ENCODE assay signal across 18 cellular contexts in genomic region chr2:59887348-59887747, GRCh38.
DNase-seq lines count a peak whose midpoint lies in the region; ATAC-seq and TF ChIP-seq lines count a peak whose summit lies in the region.
"Had no signal": no experiment of that assay in that cellular context is flagged by ENCODE, and none has a peak within 500 bp of the region (broad histone marks: within the 10 kb centered on the region; RNA-seq: fewer than 3 reads in every experiment).

No MANE protein-coding gene starts in this region.

- H3K36me3 Mint-ChIP-seq in CD4-positive, CD25-positive, alpha-beta regulatory T cell: no peaks in the 10 kb centered on the region
- H3K36me3 Mint-ChIP-seq in GM23338 (ENCODE audit: low read depth) (no peaks in the 10 kb centered on the region; the same call in 2 of the 3 replicates), activated B cell treated with CpG ODN at 0.5 μM for 24 hours (ENCODE audit: low read depth) (no peaks in the 10 kb centered on the region)

- intact Hi-C loops in activated B cell treated with CpG ODN at 0.5 μM for 24 hours (cut with micrococcal nuclease): loop anchor here (10.0 kb wide), 1 partner anchor 547 kb away; no protein-coding TSS in a partner anchor
- intact Hi-C loops in mucosa of descending colon (cut with DNase I, micrococcal nuclease): no loop called here
- intact Hi-C loops in lower lobe of right lung (cut with DNase I): no loop called here

- H3K9me3 ChIP-seq in CD4-positive, CD25-positive, alpha-beta regulatory T cell (ENCODE audit: control insufficient read depth in 2 of 2, low read length in 2 of 2): no peaks in the 10 kb centered on the region
- no peaks in the 10 kb centered on the region for H3K9me3 ChIP-seq in mucosa of descending colon
- H3K9me3 ChIP-seq in lower lobe of right lung: no peaks in the 10 kb centered on the region
- H3K9me3 ChIP-seq: left lung, tibial nerve had no signal

- H3K4me1 Mint-ChIP-seq in CD4-positive, CD25-positive, alpha-beta regulatory T cell: peaks cover 0 to 30% (median 6%) of the 10 kb centered on the region in 4 donors
- peaks cover 32% of the 10 kb centered on the region for H3K4me1 Mint-ChIP-seq in GM23338
- peaks cover 39% of the 10 kb centered on the region for H3K4me1 Mint-ChIP-seq in activated B cell treated with CpG ODN at 0.5 μM for 24 hours

- no peak overlapping the region for H3K27ac ChIP-seq in CD4-positive, CD25-positive, alpha-beta regulatory T cell (ENCODE audit: insufficient read depth, low read length, poor library complexity, severe bottlenecking)
- H3K27ac ChIP-seq in GM23338 (ENCODE audit: low read depth): no peak overlapping the region
- H3K27ac ChIP-seq in lower lobe of right lung: no peak overlapping the region
- H3K27ac ChIP-seq: left lung, tibial nerve had no signal

- no peak for DNase-seq in CD4-positive, CD25-positive, alpha-beta regulatory T cell
- DNase-seq in GM23338 (ENCODE audit: low spot score): no peak
- DNase-seq in activated B cell treated with CpG ODN at 0.5 μM for 24 hours: no peak
- DNase-seq in mucosa of descending colon: peak in 1 of 3 donors; percentile 13
- DNase-seq in COR-L47 (lab: John Stamatoyannopoulos, UW): no peak
- no peak for DNase-seq in lower lobe of right lung
- DNase-seq in NCI-H526 (lab: John Stamatoyannopoulos, UW): no peak
- DNase-seq: activated CD4-positive, CD25-positive, alpha-beta regulatory T cell treated with anti-CD3 and anti-CD28 coated beads, Interleukin-2, amount 50 U/mL, for 72 hours; activated effector memory CD4-positive, alpha-beta T cell treated with anti-CD3 and anti-CD28 coated beads, Interleukin-2, amount 50 U/mL, for 16 hours; effector memory CD8-positive, alpha-beta T cell; left lung; NCI-H1436; NCI-H526 treated with DMSO at 0.1 percent for 48 hours; nucleus accumbens; stimulated activated CD4-positive, alpha-beta T cell treated with anti-CD3 and anti-CD28 coated beads, Interleukin-12 subunit alpha, Interleukin-12 subunit beta, amount 100 ng/mL, for 4 hours; T-helper 9 cell had no signal

- H3K4me2 ChIP-seq in GM23338: no peak overlapping the region

- H3K4me1 ChIP-seq in CD4-positive, CD25-positive, alpha-beta regulatory T cell (ENCODE audit: control insufficient read depth, insufficient read depth, low read length, poor library complexity, severe bottlenecking): no peaks in the 10 kb centered on the region
- H3K4me1 ChIP-seq in GM23338 (ENCODE audit: insufficient read depth): peaks cover 20% of the 10 kb centered on the region
- no peaks in the 10 kb centered on the region for H3K4me1 ChIP-seq in mucosa of descending colon (ENCODE audit: low read depth)
- no peaks in the 10 kb centered on the region for H3K4me1 ChIP-seq in lower lobe of right lung
- H3K4me1 ChIP-seq: left lung, tibial nerve had no signal

- peaks cover 4% of the 10 kb centered on the region; the same call in 1 of the 2 replicates for H3K9me2 ChIP-seq in GM23338 (ENCODE audit: insufficient read depth)

- POLR2A ChIA-PET in activated B cell treated with CpG ODN at 0.5 μM for 24 hours (lab: Charles Lee): interaction anchor here (0.7 to 2.2 kb wide), 3 partner anchors 465 to 662 kb away, joined by 3 to 13 read pairs (median 3); no protein-coding TSS in a partner anchor

- no peak overlapping the region for H3K4me3 ChIP-seq in CD4-positive, CD25-positive, alpha-beta regulatory T cell (ENCODE audit: low read depth, low read length)
- H3K4me3 ChIP-seq in GM23338 (no peak overlapping the region), mucosa of descending colon (no peak overlapping the region), lower lobe of right lung (no peak overlapping the region)
- H3K4me3 ChIP-seq: left lung, tibial nerve had no signal

- no peak for ATAC-seq in CD4-positive, CD25-positive, alpha-beta regulatory T cell (ENCODE audit: low read depth in 2 of 2)
- ATAC-seq in GM23338 (no peak), activated B cell treated with CpG ODN at 0.5 μM for 24 hours (ENCODE audit: low read depth) (no peak), mucosa of descending colon (peak; percentile 68), lower lobe of right lung (no peak), GM21786 (IDR thresholded peaks at IDR 0.05; ENCODE audit: unreplicated experiment) (no peak)
- ATAC-seq: left lung had no signal

- H3K27me3 ChIP-seq in CD4-positive, CD25-positive, alpha-beta regulatory T cell (ENCODE audit: control insufficient read depth, insufficient read depth, low read length): no peaks in the 10 kb centered on the region
- H3K27me3 ChIP-seq in GM23338 (ENCODE audit: insufficient read depth) (no peaks in the 10 kb centered on the region), lower lobe of right lung (ENCODE audit: low read depth) (no peaks in the 10 kb centered on the region)
- H3K27me3 ChIP-seq: left lung, tibial nerve had no signal

- peak overlapping the region in 2 of 3 donors; percentile 51 to 55 for H3K27ac Mint-ChIP-seq in CD4-positive, CD25-positive, alpha-beta regulatory T cell
- H3K27ac Mint-ChIP-seq in GM23338: peak overlapping the region; percentile 33
- H3K27ac Mint-ChIP-seq in activated B cell treated with CpG ODN at 0.5 μM for 24 hours: peak overlapping the region; percentile 81
- H3K27ac Mint-ChIP-seq: effector memory CD8-positive, alpha-beta T cell had no signal

- peak overlapping the region in 1 of 4 donors; percentile 4 for H3K4me3 Mint-ChIP-seq in CD4-positive, CD25-positive, alpha-beta regulatory T cell
- H3K4me3 Mint-ChIP-seq in GM23338 (no peak overlapping the region), activated B cell treated with CpG ODN at 0.5 μM for 24 hours (peak overlapping the region; percentile 50)
- H3K4me3 Mint-ChIP-seq: effector memory CD8-positive, alpha-beta T cell had no signal

- H3K36me3 ChIP-seq in CD4-positive, CD25-positive, alpha-beta regulatory T cell (ENCODE audit: control insufficient read depth, insufficient read depth, low read length): no peaks in the 10 kb centered on the region
- H3K36me3 ChIP-seq in GM23338 (ENCODE audit: insufficient read depth): no peaks in the 10 kb centered on the region
- no peaks in the 10 kb centered on the region for H3K36me3 ChIP-seq in mucosa of descending colon (ENCODE audit: low read depth)
- no peaks in the 10 kb centered on the region for H3K36me3 ChIP-seq in lower lobe of right lung
- H3K36me3 ChIP-seq: left lung, tibial nerve had no signal

- H4K20me1 ChIP-seq in GM23338 (replicated peaks; ENCODE audit: insufficient read depth): no peaks in the 10 kb centered on the region

- TF ChIP-seq CTCF in GM23338 (conservative IDR thresholded peaks at IDR 0.05; ENCODE audit: low read depth in 2 of 2) (no peak), activated B cell treated with CpG ODN at 0.5 μM for 24 hours (IDR thresholded peaks at IDR 0.05) (no peak), mucosa of descending colon (IDR thresholded peaks at IDR 0.05) (no peak), lower lobe of right lung (IDR thresholded peaks at IDR 0.05) (no peak)

- H3K79me2 ChIP-seq in GM23338 (replicated peaks; ENCODE audit: insufficient read depth): no peaks in the 10 kb centered on the region

- no peaks in the 10 kb centered on the region for H3F3A ChIP-seq in GM23338 (replicated peaks; ENCODE audit: low read depth)

- peaks cover 0 to 3% (median 0%) of the 10 kb centered on the region in 7 donors for H3K9me3 Mint-ChIP-seq in CD4-positive, CD25-positive, alpha-beta regulatory T cell
- H3K9me3 Mint-ChIP-seq in GM23338 (no peaks in the 10 kb centered on the region), activated B cell treated with CpG ODN at 0.5 μM for 24 hours (no peaks in the 10 kb centered on the region)

- peak overlapping the region; percentile 73 for H2AFZ ChIP-seq in GM23338

- CTCF ChIA-PET in activated B cell treated with CpG ODN at 0.5 μM for 24 hours (lab: Charles Lee): interaction anchor here (0.8 to 1.8 kb wide), 7 partner anchors 466 to 694 kb away, joined by 3 to 11 read pairs (median 4); no protein-coding TSS in a partner anchor

- H3K27me3 Mint-ChIP-seq in CD4-positive, CD25-positive, alpha-beta regulatory T cell: peaks cover 5% of the 10 kb centered on the region
- peaks cover 6% of the 10 kb centered on the region for H3K27me3 Mint-ChIP-seq in GM23338 (ENCODE audit: insufficient read depth, low read depth, poor library complexity)
- H3K27me3 Mint-ChIP-seq in activated B cell treated with CpG ODN at 0.5 μM for 24 hours: no peaks in the 10 kb centered on the region
- H3K27me3 Mint-ChIP-seq: effector memory CD8-positive, alpha-beta T cell had no signal

TF ChIP-seq in GM23338, 12 proteins besides CTCF, POLR2A, EP300 and RAD21:
- TF ChIP-seq NANOG (IDR thresholded peaks at IDR 0.05; ENCODE audit: borderline replicate concordance): no peak
- no peak for TF ChIP-seq ZNF114 (CRISPR knock-in tag; IDR thresholded peaks at IDR 0.05)
- TF ChIP-seq JUNB (IDR thresholded peaks at IDR 0.05; ENCODE audit: unreplicated experiment): no peak
